1 cellular context compared by ENCODE assay signal in genomic region chr18:62678847-62679535, GRCh38.
TF ChIP-seq lines count a peak whose summit lies in the region.

No MANE protein-coding gene starts in this region.

TF ChIP-seq in WTC11, 78 proteins besides CTCF, POLR2A, EP300 and RAD21 (continued from another document):
- no peak for TF ChIP-seq E2F4 (CRISPR knock-in tag; IDR thresholded peaks at IDR 0.05; ENCODE audit: borderline replicate concordance, low read depth)
- no peak for TF ChIP-seq IRF2 (CRISPR knock-in tag; IDR thresholded peaks at IDR 0.05; ENCODE audit: borderline replicate concordance, low read depth)
- no peak for TF ChIP-seq CBFB (CRISPR knock-in tag; IDR thresholded peaks at IDR 0.05; ENCODE audit: low read depth)
- TF ChIP-seq NR1H2 (CRISPR knock-in tag; IDR thresholded peaks at IDR 0.05), result no peak
- TF ChIP-seq ZBTB21 (CRISPR knock-in tag; IDR thresholded peaks at IDR 0.05; ENCODE audit: borderline replicate concordance), result no peak
- TF ChIP-seq ATF1 (CRISPR knock-in tag; IDR thresholded peaks at IDR 0.05), result no peak
- no peak for TF ChIP-seq ZNF671 (CRISPR knock-in tag; IDR thresholded peaks at IDR 0.05)
- TF ChIP-seq ZNF416 (CRISPR knock-in tag; IDR thresholded peaks at IDR 0.05), result no peak
- no peak for TF ChIP-seq FOXP1 (CRISPR knock-in tag; IDR thresholded peaks at IDR 0.05; ENCODE audit: borderline replicate concordance)
- no peak for TF ChIP-seq TP53 (CRISPR knock-in tag; IDR thresholded peaks at IDR 0.05)
- no peak for TF ChIP-seq ZNF219 (CRISPR knock-in tag; IDR thresholded peaks at IDR 0.05; ENCODE audit: borderline replicate concordance)
- TF ChIP-seq RORB (CRISPR knock-in tag; IDR thresholded peaks at IDR 0.05), result no peak
